Comparison of ENCODE assay signal across 11 cellular contexts in genomic region chr19:40702337-40703012, GRCh38. TPM values are rescaled to one million over a fixed set of nuclear protein-coding genes. Genes with fewer than 3 reads are reported as not detected.
A peak's percentile ranks its signal among the peaks of the same experiment; 100 is the strongest.
DNase-seq lines count a peak whose midpoint lies in the region; ATAC-seq and TF ChIP-seq lines count a peak whose summit lies in the region.
"Had no signal": no experiment of that assay in that cellular context is flagged by ENCODE, and none has a peak within 500 bp of the region (broad histone marks: within the 10 kb centered on the region; RNA-seq: fewer than 3 reads in every experiment).

No MANE protein-coding gene starts in this region.

- peaks cover 34% of the 10 kb centered on the region for H3K36me3 Mint-ChIP-seq in CD4-positive, CD25-positive, alpha-beta regulatory T cell
- H3K36me3 Mint-ChIP-seq in activated naive CD4-positive, alpha-beta T cell treated with anti-CD3 and anti-CD28 coated beads for 36 hours (ENCODE audit: low read depth): peaks cover 26% of the 10 kb centered on the region

- no peaks in the 10 kb centered on the region for H3K9me3 Mint-ChIP-seq in CD4-positive, CD25-positive, alpha-beta regulatory T cell
- no peaks in the 10 kb centered on the region for H3K9me3 Mint-ChIP-seq in activated naive CD4-positive, alpha-beta T cell treated with anti-CD3 and anti-CD28 coated beads for 36 hours

- H3K23ac ChIP-seq in mesenchymal stem cell (ENCODE audit: low read length in 2 of 2): no peak overlapping the region

- H3K4me3 ChIP-seq in CD4-positive, CD25-positive, alpha-beta regulatory T cell (ENCODE audit: low read depth, low read length): no peak overlapping the region
- H3K4me3 ChIP-seq in choroid plexus epithelial cell (ENCODE audit: low read depth, low read length) (no peak overlapping the region), mesenchymal stem cell (ENCODE audit: insufficient read depth in 1 of 2, low read depth in 1 of 2, low read length in 2 of 2) (no peak overlapping the region), ascending aorta (no peak overlapping the region)
- H3K4me3 ChIP-seq: SJSA1 had no signal

- H4K8ac ChIP-seq in mesenchymal stem cell (ENCODE audit: low read length): peak overlapping the region; percentile 63

- peak overlapping the region; percentile 21 for H4K91ac ChIP-seq in mesenchymal stem cell (ENCODE audit: low read length)

- H3K9ac ChIP-seq in mesenchymal stem cell (ENCODE audit: low read length): no peak overlapping the region

- no peaks in the 10 kb centered on the region for H3K4me1 ChIP-seq in CD4-positive, CD25-positive, alpha-beta regulatory T cell (ENCODE audit: control insufficient read depth, insufficient read depth, low read length, poor library complexity, severe bottlenecking)
- H3K4me1 ChIP-seq in mesenchymal stem cell (ENCODE audit: control insufficient read depth, insufficient read depth, low read depth, low read length) (peaks cover 7% of the 10 kb centered on the region), ascending aorta (no peaks in the 10 kb centered on the region)
- H3K4me1 ChIP-seq: SJSA1 had no signal

- TF ChIP-seq CTCF in choroid plexus epithelial cell (conservative IDR thresholded peaks at IDR 0.05; ENCODE audit: low read depth, low read length) (peak; percentile 62), ascending aorta (IDR thresholded peaks at IDR 0.05) (no peak)

- no peak overlapping the region for H2BK5ac ChIP-seq in mesenchymal stem cell (ENCODE audit: low read depth, low read length, poor library complexity, severe bottlenecking)

- H3K4me1 Mint-ChIP-seq in CD4-positive, CD25-positive, alpha-beta regulatory T cell: peaks cover 0 to 5% (median 0%) of the 10 kb centered on the region in 4 donors
- H3K4me1 Mint-ChIP-seq in activated naive CD4-positive, alpha-beta T cell treated with anti-CD3 and anti-CD28 coated beads for 36 hours (ENCODE audit: low read depth): no peaks in the 10 kb centered on the region

- H2AFZ ChIP-seq in mesenchymal stem cell (ENCODE audit: low read depth, low read length): no peak overlapping the region

- no peak overlapping the region for H2BK12ac ChIP-seq in mesenchymal stem cell (ENCODE audit: low read length in 2 of 2)

- H3K14ac ChIP-seq in mesenchymal stem cell (ENCODE audit: low read length in 2 of 2): no peak overlapping the region

- H3K4me3 Mint-ChIP-seq in CD4-positive, CD25-positive, alpha-beta regulatory T cell: peak overlapping the region in 1 of 4 donors; percentile 69
- no peak overlapping the region for H3K4me3 Mint-ChIP-seq in activated naive CD4-positive, alpha-beta T cell treated with anti-CD3 and anti-CD28 coated beads for 36 hours

- peak overlapping the region; percentile 46 for H2BK15ac ChIP-seq in mesenchymal stem cell (ENCODE audit: low read depth, poor library complexity, severe bottlenecking)

- no peak overlapping the region for H3K27ac ChIP-seq in CD4-positive, CD25-positive, alpha-beta regulatory T cell (ENCODE audit: insufficient read depth, low read length, poor library complexity, severe bottlenecking)
- H3K27ac ChIP-seq in mesenchymal stem cell (ENCODE audit: low read length, poor library complexity, severe bottlenecking): no peak overlapping the region
- H3K27ac ChIP-seq in ascending aorta: no peak overlapping the region
- H3K27ac ChIP-seq: SJSA1 had no signal

- no peak overlapping the region for H2BK120ac ChIP-seq in mesenchymal stem cell (ENCODE audit: low read depth, low read length)

- DNase-seq in CD4-positive, CD25-positive, alpha-beta regulatory T cell: no peak
- DNase-seq in NCI-H526 treated with DMSO at 0.1 percent for 48 hours (lab: John Stamatoyannopoulos, UW) (peak; percentile 9), choroid plexus epithelial cell (ENCODE audit: low read depth) (peak; percentile 51), mesenchymal stem cell (peak; percentile 28), ascending aorta (ENCODE audit: low spot score in 2 of 2) (no peak), dermis blood vessel endothelial cell (no peak)
- DNase-seq in activated naive CD4-positive, alpha-beta T cell treated with Interleukin-2 at 50 U/mL for 16 hours: no peak
- DNase-seq in activated naive CD4-positive, alpha-beta T cell treated with anti-CD3 and anti-CD28 coated beads for 36 hours: no peak
- DNase-seq: activated effector memory CD4-positive, alpha-beta T cell treated with anti-CD3 and anti-CD28 coated beads, Interleukin-2, amount 50 U/mL, for 16 hours; Calu3 had no signal

- H3K4me2 ChIP-seq in mesenchymal stem cell (ENCODE audit: low read length, poor library complexity, severe bottlenecking): no peak overlapping the region

- intact Hi-C loops in ascending aorta (cut with DNase I): no loop called here
- intact Hi-C loops in activated naive CD4-positive, alpha-beta T cell treated with anti-CD3 and anti-CD28 coated beads for 36 hours (cut with micrococcal nuclease): no loop called here

- CTCF ChIA-PET in activated naive CD4-positive, alpha-beta T cell treated with anti-CD3 and anti-CD28 coated beads for 36 hours (lab: Charles Lee): interaction anchor here (0.5 kb wide), 1 partner anchor 563 kb away, joined by 3 read pairs; no protein-coding TSS in a partner anchor

- ATAC-seq in CD4-positive, CD25-positive, alpha-beta regulatory T cell (ENCODE audit: low read depth in 2 of 2): no peak

- H3K9me3 ChIP-seq in CD4-positive, CD25-positive, alpha-beta regulatory T cell (ENCODE audit: control insufficient read depth in 2 of 2, low read length in 2 of 2): no peaks in the 10 kb centered on the region
- H3K9me3 ChIP-seq in mesenchymal stem cell (ENCODE audit: control insufficient read depth, low read length) (no peaks in the 10 kb centered on the region), ascending aorta (no peaks in the 10 kb centered on the region)
- H3K9me3 ChIP-seq: SJSA1 had no signal

- H3K4ac ChIP-seq in mesenchymal stem cell (ENCODE audit: low read depth in 1 of 2, low read length in 2 of 2): peak overlapping the region in 1 of 2 experiments; percentile 70

- peak overlapping the region in 2 of 3 donors; percentile 13 to 43 for H3K27ac Mint-ChIP-seq in CD4-positive, CD25-positive, alpha-beta regulatory T cell
- no peak overlapping the region for H3K27ac Mint-ChIP-seq in activated naive CD4-positive, alpha-beta T cell treated with anti-CD3 and anti-CD28 coated beads for 36 hours

- no peak overlapping the region for H2AK5ac ChIP-seq in mesenchymal stem cell (ENCODE audit: low read length, severe bottlenecking)

- peaks cover 15% of the 10 kb centered on the region for H3K79me1 ChIP-seq in mesenchymal stem cell (replicated peaks; ENCODE audit: low read length, poor library complexity, severe bottlenecking)

- peaks cover 52% of the 10 kb centered on the region for H3K36me3 ChIP-seq in CD4-positive, CD25-positive, alpha-beta regulatory T cell (ENCODE audit: control insufficient read depth, insufficient read depth, low read length)
- H3K36me3 ChIP-seq in mesenchymal stem cell (ENCODE audit: control insufficient read depth in 1 of 2, insufficient read depth in 2 of 2, low read depth in 1 of 2, low read length in 2 of 2): peaks cover 62 to 74% of the 10 kb centered on the region in 2 experiments
- H3K36me3 ChIP-seq in ascending aorta: peaks cover 67 to 78% of the 10 kb centered on the region in 2 donors

- no peak overlapping the region for H3K18ac ChIP-seq in mesenchymal stem cell (ENCODE audit: low read depth in 1 of 2, low read length in 2 of 2)

- WGBS in mesenchymal stem cell: 73% methylated on average over 18 of the region's 18 CpGs

- no peaks in the 10 kb centered on the region for H3K27me3 Mint-ChIP-seq in CD4-positive, CD25-positive, alpha-beta regulatory T cell
- H3K27me3 Mint-ChIP-seq in activated naive CD4-positive, alpha-beta T cell treated with anti-CD3 and anti-CD28 coated beads for 36 hours (ENCODE audit: low read depth): no peaks in the 10 kb centered on the region

- no peaks in the 10 kb centered on the region for H3K27me3 ChIP-seq in CD4-positive, CD25-positive, alpha-beta regulatory T cell (ENCODE audit: control insufficient read depth, insufficient read depth, low read length)
- H3K27me3 ChIP-seq in mesenchymal stem cell (ENCODE audit: control insufficient read depth in 1 of 2, insufficient read depth in 1 of 2, low read length in 2 of 2) (no peaks in the 10 kb centered on the region), ascending aorta (no peaks in the 10 kb centered on the region)
- H3K27me3 ChIP-seq: SJSA1 had no signal

RNA-seq across cellular contexts. Expression of gene NUMBL, which starts 12.0 kb away (rescaled TPM):
- total RNA-seq in CD4-positive, CD25-positive, alpha-beta regulatory T cell: 10.4 TPM
- polyA plus RNA-seq in CD4-positive, CD25-positive, alpha-beta regulatory T cell: 1 to 10 TPM in 1 of 4 donors, under 1 TPM in 3; 0.17 to 1.3 (median 0.43) TPM
- polyA plus RNA-seq in mesenchymal stem cell (2013, experiment 1 of 2): 35.4 TPM
- 35.3 TPM for polyA plus RNA-seq in mesenchymal stem cell (2013, experiment 2 of 2)
- total RNA-seq in ascending aorta (360 TPM), dermis blood vessel endothelial cell (27.2 and 48.0 TPM in 2 replicates)
- 1 to 10 TPM; 6.2 to 9.2 TPM for total RNA-seq in activated naive CD4-positive, alpha-beta T cell treated with anti-CD3 and anti-CD28 coated beads for 36 hours

RNA-seq across cellular contexts. Expression of gene COQ8B, which starts 14.2 kb away (rescaled TPM):
- total RNA-seq in CD4-positive, CD25-positive, alpha-beta regulatory T cell: 32.4 TPM
- 10 to 100 TPM; 10.6 to 15.0 (median 13.5) TPM for polyA plus RNA-seq in CD4-positive, CD25-positive, alpha-beta regulatory T cell
- 12.5 TPM for polyA plus RNA-seq in mesenchymal stem cell (2013, experiment 1 of 2)
- 12.4 TPM for polyA plus RNA-seq in mesenchymal stem cell (2013, experiment 2 of 2)
- total RNA-seq in ascending aorta: 33.3 TPM
- total RNA-seq in dermis blood vessel endothelial cell: 31.8 and 38.8 TPM in 2 replicates
- total RNA-seq in activated naive CD4-positive, alpha-beta T cell treated with anti-CD3 and anti-CD28 coated beads for 36 hours: 10 to 100 TPM; 19.8 to 21.3 TPM

RNA-seq across cellular contexts. Expression of gene ITPKC, which starts 14.4 kb away (rescaled TPM):
- 5.6 TPM for total RNA-seq in CD4-positive, CD25-positive, alpha-beta regulatory T cell
- polyA plus RNA-seq in CD4-positive, CD25-positive, alpha-beta regulatory T cell: 1 to 10 TPM; 2.2 to 4.8 (median 4.5) TPM
- polyA plus RNA-seq in mesenchymal stem cell (2013, experiment 1 of 2): 8.5 TPM
- 8.0 TPM for polyA plus RNA-seq in mesenchymal stem cell (2013, experiment 2 of 2)
- 60.7 TPM for total RNA-seq in ascending aorta
- 30.6 and 33.4 TPM in 2 replicates for total RNA-seq in dermis blood vessel endothelial cell
- 1 to 10 TPM; 4.4 to 4.7 TPM for total RNA-seq in activated naive CD4-positive, alpha-beta T cell treated with anti-CD3 and anti-CD28 coated beads for 36 hours

RNA-seq across cellular contexts. Expression of gene ACTMAP, which starts 47.8 kb away (rescaled TPM):
- total RNA-seq in CD4-positive, CD25-positive, alpha-beta regulatory T cell: 5.5 TPM
- polyA plus RNA-seq in CD4-positive, CD25-positive, alpha-beta regulatory T cell: 1 to 10 TPM; 2.1 to 3.2 (median 2.6) TPM
- 5.2 TPM for polyA plus RNA-seq in mesenchymal stem cell (2013, experiment 1 of 2)
- polyA plus RNA-seq in mesenchymal stem cell (2013, experiment 2 of 2): 5.4 TPM
- total RNA-seq in ascending aorta (8.3 TPM), dermis blood vessel endothelial cell (1.0 and 2.0 TPM in 2 replicates)
- 10 to 100 TPM; 23.0 to 25.0 TPM for total RNA-seq in activated naive CD4-positive, alpha-beta T cell treated with anti-CD3 and anti-CD28 coated beads for 36 hours

RNA-seq across cellular contexts. Expression of gene SNRPA, which starts 48.5 kb away (rescaled TPM):
- total RNA-seq in CD4-positive, CD25-positive, alpha-beta regulatory T cell: 78.6 TPM
- 10 to 100 TPM; 36.3 to 45.7 (median 40.5) TPM for polyA plus RNA-seq in CD4-positive, CD25-positive, alpha-beta regulatory T cell
- polyA plus RNA-seq in mesenchymal stem cell (2013, experiment 1 of 2): 62.8 TPM
- polyA plus RNA-seq in mesenchymal stem cell (2013, experiment 2 of 2): 61.8 TPM
- total RNA-seq in ascending aorta: 154 TPM
- 22.1 and 45.8 TPM in 2 replicates for total RNA-seq in dermis blood vessel endothelial cell
- 100 to 1,000 TPM; 264 to 312 TPM for total RNA-seq in activated naive CD4-positive, alpha-beta T cell treated with anti-CD3 and anti-CD28 coated beads for 36 hours

Comparison
In these comparisons a context has a peak if more than half of its experiments do, and no peak if none do; other contexts are left out.
1. DNase-seq: peak in NCI-H526 treated with DMSO at 0.1 percent for 48 hours (single experiment), choroid plexus epithelial cell (single experiment) and mesenchymal stem cell (single experiment); none in CD4-positive, CD25-positive, alpha-beta regulatory T cell (0 of 3), ascending aorta (0 of 2), dermis blood vessel endothelial cell (single experiment), activated naive CD4-positive, alpha-beta T cell treated with Interleukin-2 at 50 U/mL for 16 hours (single experiment) and activated naive CD4-positive, alpha-beta T cell treated with anti-CD3 and anti-CD28 coated beads for 36 hours (single experiment).